1 cellular context compared by ENCODE assay signal in genomic region chr11:7551571-7551970, GRCh38.
TF ChIP-seq lines count a peak whose summit lies in the region.

No MANE protein-coding gene starts in this region.

TF ChIP-seq in A549, 52 proteins besides CTCF, POLR2A, EP300 and RAD21 (continued from another document):
- TF ChIP-seq USF2 (IDR thresholded peaks at IDR 0.05): no peak
- no peak for TF ChIP-seq SREBF2 (IDR thresholded peaks at IDR 0.05)
- no peak for TF ChIP-seq EHMT2 (IDR thresholded peaks at IDR 0.05; ENCODE audit: low read depth)
- no peak for TF ChIP-seq CBX2 (IDR thresholded peaks at IDR 0.05; ENCODE audit: borderline replicate concordance, low read depth)
- no peak for TF ChIP-seq BHLHE40 (IDR thresholded peaks at IDR 0.05; ENCODE audit: low read depth, low read length)
